Comparison of ENCODE assay signal across 1 cellular context in genomic region chr9:125261501-125262216, GRCh38.
TF ChIP-seq lines count a peak whose summit lies in the region.

Gene GAPVD1, plus strand, starts transcription at chr9:125261826. Its CDS starts 37,096 bp downstream, at chr9:125298922.

TF ChIP-seq in K562, 482 proteins besides CTCF, POLR2A, EP300 and RAD21 (continued from another document and continues in another):
- no peak for TF ChIP-seq PTTG1 (tag; IDR thresholded peaks at IDR 0.05; ENCODE audit: low read depth)
- TF ChIP-seq C11orf30 (IDR thresholded peaks at IDR 0.05; ENCODE audit: low read depth): 0 out of 2 replicates have a peak, but pooled peaks have one; percentile 3
- peak; percentile 96 for TF ChIP-seq ELF2 (CRISPR knock-in tag; IDR thresholded peaks at IDR 0.05)
- no peak for TF ChIP-seq ATF2 (CRISPR knock-in tag; IDR thresholded peaks at IDR 0.05)
- TF ChIP-seq ZNF408 (CRISPR knock-in tag; IDR thresholded peaks at IDR 0.05; ENCODE audit: low read depth): no peak
- TF ChIP-seq FIP1L1 (IDR thresholded peaks at IDR 0.05; ENCODE audit: low read depth, low read length, poor library complexity, severe bottlenecking): peak; percentile 81
- peak in 1 of 2 experiments; percentile 67; a peak in 1 of 4 replicates for TF ChIP-seq UBTF (IDR thresholded peaks at IDR 0.05; ENCODE audit: borderline replicate concordance in 1 of 2, low read depth in 2 of 2, low read length in 2 of 2)
- TF ChIP-seq EZH2 (IDR thresholded peaks at IDR 0.05; ENCODE audit: borderline replicate concordance, low read depth, low read length): no peak
- no peak for TF ChIP-seq ZNF384 (IDR thresholded peaks at IDR 0.05; ENCODE audit: low read depth, low read length)
- TF ChIP-seq ZNF639 (CRISPR knock-in tag; conservative IDR thresholded peaks at IDR 0.05 in 1 of 2, IDR thresholded peaks at IDR 0.05 in 1 of 2): peak in 1 of 2 experiments; percentile 73; a peak in 1 of 4 replicates
- no peak for TF ChIP-seq SRSF3 (IDR thresholded peaks at IDR 0.05; ENCODE audit: insufficient read depth, low read length)
- no peak; the same call in 1 of the 2 replicates for TF ChIP-seq CTBP1 (IDR thresholded peaks at IDR 0.05; ENCODE audit: borderline replicate concordance)
- no peak for TF ChIP-seq KLF10 (CRISPR knock-in tag; IDR thresholded peaks at IDR 0.05)
- no peak; the same call in 1 of the 2 replicates for TF ChIP-seq TOE1 (IDR thresholded peaks at IDR 0.05; ENCODE audit: borderline replicate concordance)
- no peak for TF ChIP-seq TOE1 (CRISPR knock-in tag; IDR thresholded peaks at IDR 0.05; ENCODE audit: borderline replicate concordance, low read depth)
- no peak for TF ChIP-seq ZNF436 (CRISPR knock-in tag; IDR thresholded peaks at IDR 0.05)
- TF ChIP-seq KDM4B (IDR thresholded peaks at IDR 0.05; ENCODE audit: borderline replicate concordance in 2 of 2, low read depth in 1 of 2): no peak
- 0 out of 2 replicates have a peak, but pooled peaks have one; percentile 25 for TF ChIP-seq MAX (CRISPR knock-in tag; IDR thresholded peaks at IDR 0.05)
- no peak for TF ChIP-seq RERE (CRISPR knock-in tag; IDR thresholded peaks at IDR 0.05; ENCODE audit: borderline replicate concordance)
- TF ChIP-seq ZNF311 (CRISPR knock-in tag; IDR thresholded peaks at IDR 0.05): no peak
- no peak; a peak in 1 of 4 replicates for TF ChIP-seq TEAD1 (CRISPR knock-in tag; IDR thresholded peaks at IDR 0.05)
- TF ChIP-seq NELFE (IDR thresholded peaks at IDR 0.05; ENCODE audit: insufficient read depth, insufficient read length): no peak
- peak; percentile 91 to 95 for TF ChIP-seq SIX5 (IDR thresholded peaks at IDR 0.05; ENCODE audit: borderline replicate concordance in 1 of 2, insufficient read depth in 1 of 2, low read depth in 1 of 2, low read length in 2 of 2)
- TF ChIP-seq TEAD4 (IDR thresholded peaks at IDR 0.05; ENCODE audit: low read length): peak; percentile 42; the same call in 1 of the 2 replicates
- TF ChIP-seq TEAD4 (CRISPR knock-in tag; IDR thresholded peaks at IDR 0.05; ENCODE audit: borderline replicate concordance): no peak
- no peak for TF ChIP-seq NEUROD1 (IDR thresholded peaks at IDR 0.05; ENCODE audit: borderline replicate concordance, low read depth, low read length, partially characterized antibody)
- TF ChIP-seq ZNF57 (CRISPR knock-in tag; IDR thresholded peaks at IDR 0.05): 0 out of 2 replicates have a peak, but pooled peaks have one; percentile 12
- TF ChIP-seq ZNF121 (CRISPR knock-in tag; conservative IDR thresholded peaks at IDR 0.05): no peak
- peak in 1 of 2 experiments; percentile 22; a peak in 1 of 4 replicates for TF ChIP-seq SIN3A (IDR thresholded peaks at IDR 0.05; ENCODE audit: borderline replicate concordance in 2 of 2, control insufficient read depth in 1 of 2, low read depth in 2 of 2, low read length in 2 of 2)
- TF ChIP-seq ELF4 (CRISPR knock-in tag; IDR thresholded peaks at IDR 0.05): peak; percentile 56
- no peak for TF ChIP-seq ZNF354B (CRISPR knock-in tag; IDR thresholded peaks at IDR 0.05)
- TF ChIP-seq E2F5 (CRISPR knock-in tag; IDR thresholded peaks at IDR 0.05): 0 out of 2 replicates have a peak, but pooled peaks have one; percentile 54
- no peak for TF ChIP-seq DLX4 (CRISPR knock-in tag; IDR thresholded peaks at IDR 0.05)
- TF ChIP-seq ZNF232 (CRISPR knock-in tag; IDR thresholded peaks at IDR 0.05): no peak; the same call in 1 of the 2 replicates
- no peak for TF ChIP-seq ZNF277 (CRISPR knock-in tag; IDR thresholded peaks at IDR 0.05; ENCODE audit: borderline replicate concordance)
- TF ChIP-seq SP2 (IDR thresholded peaks at IDR 0.05; ENCODE audit: extremely low read depth, low read depth, low read length, poor library complexity, severe bottlenecking): no peak
- peak; percentile 65 for TF ChIP-seq VEZF1 (CRISPR knock-in tag; IDR thresholded peaks at IDR 0.05)
- TF ChIP-seq XRCC4 (IDR thresholded peaks at IDR 0.05; ENCODE audit: extremely low read depth, insufficient read depth, insufficient read length): no peak
- TF ChIP-seq OTX1 (CRISPR knock-in tag; IDR thresholded peaks at IDR 0.05): no peak
- TF ChIP-seq ZHX1 (conservative IDR thresholded peaks at IDR 0.05; ENCODE audit: low read length): peak; percentile 46; the same call in 1 of the 2 replicates
- no peak for TF ChIP-seq ZNF77 (CRISPR knock-in tag; IDR thresholded peaks at IDR 0.05)
- no peak for TF ChIP-seq COPS2 (conservative IDR thresholded peaks at IDR 0.05)
- peak; percentile 71 for TF ChIP-seq CREM (IDR thresholded peaks at IDR 0.05; ENCODE audit: low read depth)
